1 cellular context compared by ENCODE assay signal in genomic region chr10:124458473-124458872, GRCh38.
TF ChIP-seq lines count a peak whose summit lies in the region.

No MANE protein-coding gene starts in this region.

TF ChIP-seq in H1, 55 proteins besides CTCF, POLR2A, EP300 and RAD21:
- TF ChIP-seq BACH1 (IDR thresholded peaks at IDR 0.05; ENCODE audit: low read length) (no peak), BCL11A (IDR thresholded peaks at IDR 0.05; ENCODE audit: low read depth in 2 of 2, low read length in 2 of 2) (no peak), HDAC2 (IDR thresholded peaks at IDR 0.05; ENCODE audit: borderline replicate concordance in 1 of 2, low read depth in 2 of 2, low read length in 2 of 2) (no peak), RXRA (IDR thresholded peaks at IDR 0.05; ENCODE audit: insufficient read depth, low read depth, low read length) (no peak), HDAC6 (IDR thresholded peaks at IDR 0.05; ENCODE audit: low read depth, low read length) (no peak), RNF2 (IDR thresholded peaks at IDR 0.05; ENCODE audit: borderline replicate concordance, low read depth, low read length, missing control alignments, poor library complexity, severe bottlenecking) (no peak), CBX5 (IDR thresholded peaks at IDR 0.05; ENCODE audit: low read depth, low read length) (no peak), SAP30 (IDR thresholded peaks at IDR 0.05; ENCODE audit: insufficient read depth, insufficient replicate concordance, low read length) (no peak), JUND (IDR thresholded peaks at IDR 0.05; ENCODE audit: low read length) (no peak), CEBPB (IDR thresholded peaks at IDR 0.05; ENCODE audit: low read depth, low read length) (no peak), CHD1 (IDR thresholded peaks at IDR 0.05; ENCODE audit: low read depth, low read length) (no peak), FOSL1 (IDR thresholded peaks at IDR 0.05; ENCODE audit: insufficient read depth, low read depth, low read length) (no peak), ZNF274 (IDR thresholded peaks at IDR 0.05; ENCODE audit: borderline replicate concordance, extremely low read depth, low read length) (no peak), BRCA1 (IDR thresholded peaks at IDR 0.05; ENCODE audit: low read depth, low read length) (no peak), PHF8 (conservative IDR thresholded peaks at IDR 0.05; ENCODE audit: low read depth, low read length) (no peak), TAF1 (IDR thresholded peaks at IDR 0.05; ENCODE audit: low read depth, low read length) (no peak), RFX5 (IDR thresholded peaks at IDR 0.05; ENCODE audit: borderline replicate concordance, low read depth, low read length) (no peak), SRF (IDR thresholded peaks at IDR 0.05; ENCODE audit: low read depth, low read length) (no peak), EZH2 (IDR thresholded peaks at IDR 0.05; ENCODE audit: low read depth, low read length, severe bottlenecking) (no peak), SIN3A (conservative IDR thresholded peaks at IDR 0.05 in 1 of 2, IDR thresholded peaks at IDR 0.05 in 1 of 2; ENCODE audit: low read depth in 1 of 2, low read length in 2 of 2) (no peak)
